ENCODE assay signal across 1 cellular context in genomic region chr1:26701266-26701994, GRCh38.
TF ChIP-seq lines count a peak whose summit lies in the region.

No MANE protein-coding gene starts in this region.

TF ChIP-seq in liver, 16 proteins besides CTCF, POLR2A, EP300 and RAD21 (continued from another document):
- TF ChIP-seq RXRA (IDR thresholded peaks at IDR 0.05) (no peak), TAF1 (conservative IDR thresholded peaks at IDR 0.05) (no peak), JUND (IDR thresholded peaks at IDR 0.05) (no peak), GABPA (IDR thresholded peaks at IDR 0.05 in 1 of 2, conservative IDR thresholded peaks at IDR 0.05 in 1 of 2) (no peak)
